8 cellular contexts compared by ENCODE assay signal in genomic region chr16:86508947-86509758, GRCh38. TPM values are rescaled to one million over a fixed set of nuclear protein-coding genes. Genes with fewer than 3 reads are reported as not detected.
DNase-seq lines count a peak whose midpoint lies in the region; ATAC-seq and TF ChIP-seq lines count a peak whose summit lies in the region.

No MANE protein-coding gene starts in this region.

- in situ Hi-C loops in T47D (cut with HindIII; ENCODE audit: low pct_unique_long_range_greater_than_20kb, low sequenced_read_pairs), result no loop called here

- no peaks in the 10 kb centered on the region for H3K36me3 ChIP-seq in suprapubic skin

- peak; percentile 54 for DNase-seq in D341Med (ENCODE audit: low spot score)
- DNase-seq in LoVo (ENCODE audit: low spot score), result peak; percentile 42
- DNase-seq in T47D (ENCODE audit: low read depth in 1 of 2, low spot score in 1 of 2), result peak; percentile 82 to 98
- peak; percentile 58 for DNase-seq in left lobe of liver (ENCODE audit: low spot score)
- DNase-seq in suprapubic skin (ENCODE audit: low spot score in 2 of 2), result no peak
- DNase-seq in NOMO-1 treated with dmso at 0.1 percent for 144 hours (lab: John Stamatoyannopoulos, UW; ENCODE audit: unreplicated experiment), result no peak

- ATAC-seq in left lobe of liver (peak; percentile 78), GM21390 (IDR thresholded peaks at IDR 0.05; ENCODE audit: unreplicated experiment) (no peak), GM18511 (IDR thresholded peaks at IDR 0.05; ENCODE audit: unreplicated experiment) (no peak)

- TF ChIP-seq POLR2A in suprapubic skin (IDR thresholded peaks at IDR 0.05), result no peak

- H3K4me1 ChIP-seq in suprapubic skin, result peaks cover 58% of the 10 kb centered on the region

- H3K4me3 ChIP-seq in suprapubic skin, result peak overlapping the region; percentile 54

- under 1% methylated on average over 37 of the region's 79 CpGs for WGBS in suprapubic skin

- peaks cover 100% of the 10 kb centered on the region for H3K27me3 ChIP-seq in suprapubic skin

- H3K9me3 ChIP-seq in suprapubic skin, result no peaks in the 10 kb centered on the region

- no peak for TF ChIP-seq CTCF in suprapubic skin (IDR thresholded peaks at IDR 0.05)

- no peak overlapping the region for H3K27ac ChIP-seq in suprapubic skin

- no peak for TF ChIP-seq EP300 in suprapubic skin (IDR thresholded peaks at IDR 0.05)

RNA-seq across cellular contexts. Expression of gene FOXF1, which starts 1.2 kb away (rescaled TPM):
- total RNA-seq in left lobe of liver, result 1.7 TPM
- under 1 TPM in 3 of 4 donors, not detected in 1; 0.11 to 0.59 (median 0.21) TPM for total RNA-seq in suprapubic skin

RNA-seq across cellular contexts. Expression of gene MTHFSD, which starts 45.9 kb away (rescaled TPM):
- 9.9 TPM for total RNA-seq in left lobe of liver
- 10 to 100 TPM; 12.4 to 43.4 (median 18.8) TPM for total RNA-seq in suprapubic skin

RNA-seq across cellular contexts. Expression of gene FOXC2, which starts 57.5 kb away (rescaled TPM):
- total RNA-seq in left lobe of liver (0.13 TPM), suprapubic skin (under 1 TPM in 1 of 4 donors, not detected in 3; 0.56 TPM)

Comparison
In these comparisons a context has a peak if more than half of its experiments do, and no peak if none do; other contexts are left out.
1. DNase-seq: peak in D341Med (single experiment), LoVo (single experiment), T47D (2 of 2) and left lobe of liver (single experiment); none in suprapubic skin (0 of 2) and NOMO-1 treated with dmso at 0.1 percent for 144 hours (single experiment).